ENCODE assay signal across 6 cellular contexts in genomic region chr17:60613796-60614195, GRCh38. TPM values are rescaled to one million over a fixed set of nuclear protein-coding genes. Genes with fewer than 3 reads are reported as not detected.
A peak's percentile ranks its signal among the peaks of the same experiment; 100 is the strongest.
DNase-seq lines count a peak whose midpoint lies in the region; ATAC-seq, FAIRE-seq and TF ChIP-seq lines count a peak whose summit lies in the region.
"Not testable (repeated sequence)": the region's sequence is repeated elsewhere in the genome, so short reads cannot be mapped to it uniquely, and the experiment has no call there.

No MANE protein-coding gene starts in this region.

- H3K4me1 Mint-ChIP-seq in GM23338, neural crest cell: not testable (repeated sequence)

- not testable (repeated sequence) for TF ChIP-seq CTCF in GM23338 (conservative IDR thresholded peaks at IDR 0.05; ENCODE audit: low read depth in 2 of 2); HepG2 (CRISPR knock-in tag; IDR thresholded peaks at IDR 0.05); neural crest cell (conservative IDR thresholded peaks at IDR 0.05); upper lobe of right lung (IDR thresholded peaks at IDR 0.05)

- H3K27ac Mint-ChIP-seq in GM23338: not testable (repeated sequence)
- H3K27ac Mint-ChIP-seq in neural crest cell (ENCODE audit: unreplicated experiment): peak overlapping the region; percentile 47

- POLR2A ChIA-PET in HepG2 (lab: Yijun Ruan, JAX): interaction anchor here (1.0 to 1.8 kb wide), 2 partner anchors 12 to 14 kb away, joined by 4 to 5 read pairs; partner anchors contain the start of gene PPM1D

- H3K79me2 ChIP-seq in GM23338 (replicated peaks; ENCODE audit: insufficient read depth): peaks cover 98% of the 10 kb centered on the region
- H3K79me2 ChIP-seq in HepG2 (ENCODE audit: insufficient read depth, low read length): peaks cover 96% of the 10 kb centered on the region

- H3K4me3 ChIP-seq in GM23338; HepG2 (replicated peaks in 1 of 3; ENCODE audit: insufficient read depth in 1 of 3, low read depth in 2 of 3, low read length in 3 of 3); neuronal stem cell (ENCODE audit: low read length in 2 of 2); upper lobe of right lung: not testable (repeated sequence)

- H3K27me3 Mint-ChIP-seq in GM23338 (ENCODE audit: insufficient read depth, low read depth, poor library complexity); neural crest cell (ENCODE audit: low read depth): not testable (repeated sequence)

- H3K9me3 Mint-ChIP-seq in GM23338, neural crest cell: not testable (repeated sequence)

- H3K9me2 ChIP-seq in GM23338 (ENCODE audit: insufficient read depth): not testable (repeated sequence)

- not testable (repeated sequence) for H4K91ac ChIP-seq in neuronal stem cell (ENCODE audit: low read depth, low read length, poor library complexity)

- H2AK5ac ChIP-seq in neuronal stem cell (ENCODE audit: low read depth, low read length): not testable (repeated sequence)

- FAIRE-seq in HepG2 (lab: Jason Lieb, UNC): not testable (repeated sequence)

- ATAC-seq in GM23338: peak; percentile 54
- peak; percentile 45; the same call in 2 of the 3 replicates for ATAC-seq in HepG2
- ATAC-seq in upper lobe of right lung: peak; percentile 22

- not testable (repeated sequence) for H3K27ac ChIP-seq in GM23338 (ENCODE audit: low read depth); HepG2 (ENCODE audit: extremely low read length, insufficient read depth, low read length); neuronal stem cell (replicated peaks; ENCODE audit: low read length); upper lobe of right lung

- not testable (repeated sequence) for H3F3A ChIP-seq in GM23338 (replicated peaks; ENCODE audit: low read depth)

- TF ChIP-seq RAD21 in HepG2 (CRISPR knock-in tag; IDR thresholded peaks at IDR 0.05): not testable (repeated sequence)

- H3K36me3 Mint-ChIP-seq in GM23338 (ENCODE audit: low read depth): peaks cover 13% of the 10 kb centered on the region
- not testable (repeated sequence) for H3K36me3 Mint-ChIP-seq in neural crest cell (ENCODE audit: low read depth)

- not testable (repeated sequence) for DNase-seq in GM23338 (ENCODE audit: low spot score); HepG2 (ENCODE audit: low spot score); neural crest cell (ENCODE audit: low read depth, low spot score); neuronal stem cell (ENCODE audit: low spot score); upper lobe of right lung
- DNase-seq in activated gamma-delta T cell (lab: John Stamatoyannopoulos, UW): peak; percentile 18

- in situ Hi-C loops in HepG2 (cut with HindIII; ENCODE audit: extremely low pct_ligation_motif_present, low pct_unique_long_range_greater_than_20kb): not testable (repeated sequence)

- not testable (repeated sequence) for H2BK120ac ChIP-seq in neuronal stem cell (ENCODE audit: low read depth, low read length)

- not testable (repeated sequence) for H3K4me3 Mint-ChIP-seq in GM23338, neural crest cell

- not testable (repeated sequence) for H2BK12ac ChIP-seq in neuronal stem cell (ENCODE audit: low read length)

- H3K4me2 ChIP-seq in GM23338; HepG2 (ENCODE audit: low read depth, low read length); neuronal stem cell (ENCODE audit: insufficient read depth, low read length, poor library complexity, severe bottlenecking): not testable (repeated sequence)

- H3K14ac ChIP-seq in neuronal stem cell (ENCODE audit: low read length): not testable (repeated sequence)

- H3K23ac ChIP-seq in neuronal stem cell (ENCODE audit: low read depth, low read length, poor library complexity): peak overlapping the region; percentile 65

- not testable (repeated sequence) for H2AFZ ChIP-seq in GM23338; HepG2 (ENCODE audit: low read length); neuronal stem cell (ENCODE audit: low read length)

- TF ChIP-seq EP300 in HepG2 (IDR thresholded peaks at IDR 0.05; ENCODE audit: low read depth in 2 of 2, low read length in 2 of 2); HepG2 (CRISPR knock-in tag; IDR thresholded peaks at IDR 0.05; ENCODE audit: borderline replicate concordance): not testable (repeated sequence)

- not testable (repeated sequence) for H3K4me1 ChIP-seq in GM23338 (ENCODE audit: insufficient read depth); neuronal stem cell (ENCODE audit: control insufficient read depth in 2 of 2, insufficient read depth in 1 of 2, low read depth in 1 of 2, low read length in 2 of 2)
- H3K4me1 ChIP-seq in HepG2 (ENCODE audit: insufficient read depth, low read length) (peaks cover 15% of the 10 kb centered on the region; the same call in 1 of the 2 replicates), upper lobe of right lung (peaks cover 28% of the 10 kb centered on the region)

- not testable (repeated sequence) for H3K18ac ChIP-seq in neuronal stem cell (ENCODE audit: low read length)

- H4K20me1 ChIP-seq in GM23338 (replicated peaks; ENCODE audit: insufficient read depth): peaks cover 37% of the 10 kb centered on the region
- H4K20me1 ChIP-seq in HepG2 (ENCODE audit: insufficient read depth, low read length): not testable (repeated sequence)

- CTCF ChIA-PET in HepG2 (lab: Yijun Ruan, JAX; ENCODE audit: low intra/inter-chr PET ratio, low total read pairs): not testable (repeated sequence)

- 99% methylated on average over 13 of the region's 20 CpGs for WGBS in HepG2 (ENCODE audit: low lambda C conversion rate)
- WGBS in neuronal stem cell (ENCODE audit: extremely low coverage in 2 of 2, insufficient read length in 2 of 2, insufficient replicate concordance in 1 of 2), 2 donors: no CpG with 5 or more reads among the region's 20 CpGs

- not testable (repeated sequence) for H3K79me1 ChIP-seq in neuronal stem cell (ENCODE audit: low read depth, low read length)

- H3K4ac ChIP-seq in neuronal stem cell (ENCODE audit: low read length): not testable (repeated sequence)

- not testable (repeated sequence) for H3K36me3 ChIP-seq in GM23338 (ENCODE audit: insufficient read depth); upper lobe of right lung
- H3K36me3 ChIP-seq in HepG2 (replicated peaks in 1 of 2; ENCODE audit: control insufficient read depth in 1 of 2, insufficient read depth in 2 of 2, low read length in 2 of 2) (peaks cover 3 to 12% of the 10 kb centered on the region in 2 experiments; a peak in 3 of 5 replicates), neuronal stem cell (replicated peaks in 1 of 2; ENCODE audit: control insufficient read depth in 2 of 2, insufficient read depth in 2 of 2, low read length in 2 of 2) (peaks cover 0 to 54% of the 10 kb centered on the region in 2 donors)

- not testable (repeated sequence) for H3K27me3 ChIP-seq in GM23338 (ENCODE audit: insufficient read depth); HepG2 (ENCODE audit: control insufficient read depth in 1 of 2, insufficient read depth in 2 of 2, low read length in 2 of 2); neuronal stem cell (ENCODE audit: control insufficient read depth in 3 of 3, insufficient read depth in 3 of 3, low read depth in 1 of 3, low read length in 3 of 3); upper lobe of right lung

- not testable (repeated sequence) for BruUV-seq in HepG2 (replicated peaks; lab: Mats Ljungman, UMichigan)

- not testable (repeated sequence) for H2BK5ac ChIP-seq in neuronal stem cell (ENCODE audit: low read length)

- not testable (repeated sequence) for H3K9me3 ChIP-seq in HepG2 (ENCODE audit: low read length); upper lobe of right lung
- peaks cover 1 to 16% of the 10 kb centered on the region in 2 donors for H3K9me3 ChIP-seq in neuronal stem cell (replicated peaks in 1 of 2; ENCODE audit: control insufficient read depth in 2 of 2, insufficient read depth in 1 of 2, low read depth in 1 of 2, low read length in 2 of 2)

- not testable (repeated sequence) for TF ChIP-seq POLR2A in HepG2 (IDR thresholded peaks at IDR 0.05; ENCODE audit: insufficient read depth in 1 of 2, low read depth in 2 of 2, low read length in 2 of 2)

- not testable (repeated sequence) for H3K9ac ChIP-seq in HepG2 (ENCODE audit: insufficient read depth, low read depth, low read length); neuronal stem cell (ENCODE audit: low read depth, low read length, poor library complexity)

- H4K8ac ChIP-seq in neuronal stem cell (ENCODE audit: low read depth, low read length): not testable (repeated sequence)

- not testable (repeated sequence) for H2BK15ac ChIP-seq in neuronal stem cell (ENCODE audit: low read length)

- intact Hi-C loops in HepG2 (cut with micrococcal nuclease; ENCODE audit: unreplicated experiment); upper lobe of right lung (cut with DNase I): not testable (repeated sequence)

RNA-seq across cellular contexts. Expression of gene PPM1D, which starts 13.8 kb away (rescaled TPM):
- 13.3 and 13.7 TPM in 2 replicates for total RNA-seq in GM23338 (2014; rRNA removed; shearing (Covaris generic))
- polyA plus RNA-seq in GM23338 (2016; fragmentation: Nextera tagmentation; extraction: Ambion mirVana): 7.8 and 7.9 TPM in 2 replicates
- total RNA-seq in HepG2 (2016; rRNA removed; fragmentation: Illumina TruSeq; extraction: Trizol): 26.2 and 32.3 TPM in 2 replicates
- total RNA-seq in HepG2 (2016; cell fraction: cytosol; rRNA removed; fragmentation: Illumina TruSeq; extraction: Trizol; ENCODE audit: low read depth): 24.3 and 34.3 TPM in 2 replicates
- 26.8 and 33.7 TPM in 2 replicates for total RNA-seq in HepG2 (2016; cell fraction: insoluble cytoplasmic fraction; rRNA removed; fragmentation: Illumina TruSeq; extraction: Trizol)
- total RNA-seq in HepG2 (2016; cell fraction: membrane; rRNA removed; fragmentation: Illumina TruSeq; extraction: Trizol): 16.7 and 17.3 TPM in 2 replicates
- total RNA-seq in HepG2 (2016; cell fraction: nucleus; rRNA removed; fragmentation: Illumina TruSeq; extraction: Trizol): 18.8 and 22.5 TPM in 2 replicates
- 7.3 and 8.0 TPM in 2 replicates for polyA plus RNA-seq in HepG2 (2011; rRNA removed)
- 5.0 and 7.2 TPM in 2 replicates for polyA plus RNA-seq in HepG2 (2011; cell fraction: cytosol; rRNA removed)
- 3.7 and 4.9 TPM in 2 replicates for polyA plus RNA-seq in HepG2 (2011; cell fraction: nucleus; rRNA removed)
- polyA plus RNA-seq in HepG2 (2012): 11.2 and 12.0 TPM in 2 replicates
- 2.3 and 2.4 TPM in 2 replicates for polyA plus RNA-seq in HepG2 (2016; cell fraction: cytosol; fragmentation: Illumina TruSeq; extraction: Trizol; ENCODE audit: low read depth)
- 39.7 and 39.9 TPM in 2 replicates for polyA plus RNA-seq in HepG2 (2016; cell fraction: insoluble cytoplasmic fraction; fragmentation: Illumina TruSeq; extraction: Trizol; ENCODE audit: low read depth)
- 7.4 and 8.2 TPM in 2 replicates for polyA plus RNA-seq in HepG2 (2016; cell fraction: membrane; fragmentation: Illumina TruSeq; extraction: Trizol; ENCODE audit: low read depth)
- 26.4 and 26.9 TPM in 2 replicates for polyA plus RNA-seq in HepG2 (2016; cell fraction: nucleus; fragmentation: Illumina TruSeq; extraction: Trizol; ENCODE audit: insufficient read depth, low read depth)
- 11.5 and 16.5 TPM in 2 replicates for polyA minus RNA-seq in HepG2 (2011; rRNA and poly(A)+ RNA removed; ENCODE audit: low replicate concordance)
- 6.4 and 7.6 TPM in 2 replicates for polyA minus RNA-seq in HepG2 (2011; cell fraction: cytosol; rRNA and poly(A)+ RNA removed)
- polyA minus RNA-seq in HepG2 (2011; cell fraction: nucleus; rRNA and poly(A)+ RNA removed): 9.3 and 11.1 TPM in 2 replicates
- total RNA-seq in neural crest cell: 21.9 and 23.8 TPM in 2 replicates
- polyA plus RNA-seq in neuronal stem cell (2013, experiment 1 of 2): 13.7 TPM
- polyA plus RNA-seq in neuronal stem cell (2013, experiment 2 of 2): 13.8 TPM
- total RNA-seq in upper lobe of right lung: 22.3 TPM
